Comparison of ENCODE assay signal across 9 cellular contexts in genomic region chr6:29964553-29964903, GRCh38. TPM values are rescaled to one million over a fixed set of nuclear protein-coding genes. Genes with fewer than 3 reads are reported as not detected.
DNase-seq lines count a peak whose midpoint lies in the region; ATAC-seq and TF ChIP-seq lines count a peak whose summit lies in the region.
"Had no signal": no experiment of that assay in that cellular context is flagged by ENCODE, and none has a peak within 500 bp of the region (broad histone marks: within the 10 kb centered on the region; RNA-seq: fewer than 3 reads in every experiment).

No MANE protein-coding gene starts in this region.

- H3K9ac ChIP-seq in muscle layer of colon (ENCODE audit: low read length): no peak overlapping the region

- no peak for TF ChIP-seq CTCF in brain (conservative IDR thresholded peaks at IDR 0.05)

- ATAC-seq in stimulated activated naive CD8-positive, alpha-beta T cell treated with anti-CD3 and anti-CD28 coated beads, Interleukin-15, Interleukin-2, amounts not matched to agents 100 U/mL and 50 U/mL, for 24 hours: no peak
- ATAC-seq in HG03175 (IDR thresholded peaks at IDR 0.05; ENCODE audit: unreplicated experiment): no peak
- ATAC-seq in GM21390 (IDR thresholded peaks at IDR 0.05; ENCODE audit: unreplicated experiment): no peak

- peak overlapping the region; percentile 76 for H3K27ac ChIP-seq in muscle layer of colon (ENCODE audit: low read depth, low read length)

- H3K36me3 Mint-ChIP-seq in stimulated activated naive CD8-positive, alpha-beta T cell treated with anti-CD3 and anti-CD28 coated beads, Interleukin-15, Interleukin-2, amounts not matched to agents 100 ng/mL and 50 ng/mL, for 24 hours (ENCODE audit: low read depth): no peaks in the 10 kb centered on the region
- no peaks in the 10 kb centered on the region for H3K36me3 Mint-ChIP-seq in brain

- H3K4me3 Mint-ChIP-seq in stimulated activated naive CD8-positive, alpha-beta T cell treated with anti-CD3 and anti-CD28 coated beads, Interleukin-15, Interleukin-2, amounts not matched to agents 100 ng/mL and 50 ng/mL, for 24 hours: peak overlapping the region; percentile 83
- H3K4me3 Mint-ChIP-seq in brain: peak overlapping the region; percentile 59 to 89 (median 77)

- no peaks in the 10 kb centered on the region for H3K27me3 ChIP-seq in muscle layer of colon (ENCODE audit: control insufficient read depth in 1 of 2, insufficient read depth in 2 of 2, low read length in 2 of 2)

- no peaks in the 10 kb centered on the region for H3K9me3 Mint-ChIP-seq in stimulated activated naive CD8-positive, alpha-beta T cell treated with anti-CD3 and anti-CD28 coated beads, Interleukin-15, Interleukin-2, amounts not matched to agents 100 ng/mL and 50 ng/mL, for 24 hours
- H3K9me3 Mint-ChIP-seq in brain: no peaks in the 10 kb centered on the region
- H3K9me3 Mint-ChIP-seq: activated naive CD4-positive, alpha-beta T cell treated with anti-CD3 and anti-CD28 coated beads, Interleukin-2, amount 50 U/mL, for 72 hours had no signal

- no peaks in the 10 kb centered on the region for H3K9me3 ChIP-seq in muscle layer of colon (ENCODE audit: low read length)

- peaks cover 50% of the 10 kb centered on the region for H3K4me1 Mint-ChIP-seq in stimulated activated naive CD8-positive, alpha-beta T cell treated with anti-CD3 and anti-CD28 coated beads, Interleukin-15, Interleukin-2, amounts not matched to agents 100 ng/mL and 50 ng/mL, for 24 hours (ENCODE audit: low read depth)
- peaks cover 41% of the 10 kb centered on the region for H3K4me1 Mint-ChIP-seq in brain

- peak overlapping the region; percentile 95 for H3K27ac Mint-ChIP-seq in stimulated activated naive CD8-positive, alpha-beta T cell treated with anti-CD3 and anti-CD28 coated beads, Interleukin-15, Interleukin-2, amounts not matched to agents 100 ng/mL and 50 ng/mL, for 24 hours
- H3K27ac Mint-ChIP-seq in brain: peak overlapping the region; percentile 44 to 99 (median 91)

- no peak for DNase-seq in stimulated activated naive CD8-positive, alpha-beta T cell treated with anti-CD3 and anti-CD28 coated beads, Interleukin-15, Interleukin-2, amounts not matched to agents 100 U/mL and 50 U/mL, for 24 hours
- DNase-seq in OCI-M1 (lab: John Stamatoyannopoulos, UW): no peak
- DNase-seq in activated CD4-positive, CD25-positive, alpha-beta regulatory T cell treated with anti-CD3 and anti-CD28 coated beads, Interleukin-2, amount 50 U/mL, for 72 hours: no peak

- H3K4me1 ChIP-seq in muscle layer of colon (ENCODE audit: insufficient read depth, low read length): peaks cover 29% of the 10 kb centered on the region

- H3K27me3 Mint-ChIP-seq in stimulated activated naive CD8-positive, alpha-beta T cell treated with anti-CD3 and anti-CD28 coated beads, Interleukin-15, Interleukin-2, amounts not matched to agents 100 ng/mL and 50 ng/mL, for 24 hours: no peaks in the 10 kb centered on the region
- H3K27me3 Mint-ChIP-seq in brain: peaks cover 9% of the 10 kb centered on the region

- H3K4me3 ChIP-seq in muscle layer of colon (ENCODE audit: low read depth in 1 of 2, low read length in 2 of 2): no peak overlapping the region

- H3K36me3 ChIP-seq in muscle layer of colon (ENCODE audit: insufficient read depth, low read length): no peaks in the 10 kb centered on the region

RNA-seq across cellular contexts. Expression of gene HLA-A, which starts 22.2 kb away (rescaled TPM):
- polyA plus RNA-seq in brain (ENCODE audit: insufficient read depth, low read depth, low replicate concordance): 522 TPM
